ENCODE assay signal across 2 cellular contexts in genomic region chr9:34581318-34581717, GRCh38.
TF ChIP-seq lines count a peak whose summit lies in the region.

No MANE protein-coding gene starts in this region.

TF ChIP-seq in HEK293, 187 proteins besides CTCF, POLR2A, EP300 and RAD21:
- TF ChIP-seq ZNF423 (tag by site-specific recombination; IDR thresholded peaks at IDR 0.05) (no peak), ZNF664 (tag by site-specific recombination; IDR thresholded peaks at IDR 0.05) (peak; percentile 84)

TF ChIP-seq in H1, 55 proteins besides CTCF, POLR2A, EP300 and RAD21:
- TF ChIP-seq RXRA (IDR thresholded peaks at IDR 0.05; ENCODE audit: insufficient read depth, low read depth, low read length), result no peak
- TF ChIP-seq KDM1A (IDR thresholded peaks at IDR 0.05; ENCODE audit: borderline replicate concordance, low read length), result no peak
- TF ChIP-seq SIRT6 (IDR thresholded peaks at IDR 0.05; ENCODE audit: low read length), result no peak
- no peak for TF ChIP-seq PHF8 (conservative IDR thresholded peaks at IDR 0.05; ENCODE audit: low read depth, low read length)
- TF ChIP-seq RFX5 (IDR thresholded peaks at IDR 0.05; ENCODE audit: borderline replicate concordance, low read depth, low read length), result no peak
